In the genomic region with DNA sequence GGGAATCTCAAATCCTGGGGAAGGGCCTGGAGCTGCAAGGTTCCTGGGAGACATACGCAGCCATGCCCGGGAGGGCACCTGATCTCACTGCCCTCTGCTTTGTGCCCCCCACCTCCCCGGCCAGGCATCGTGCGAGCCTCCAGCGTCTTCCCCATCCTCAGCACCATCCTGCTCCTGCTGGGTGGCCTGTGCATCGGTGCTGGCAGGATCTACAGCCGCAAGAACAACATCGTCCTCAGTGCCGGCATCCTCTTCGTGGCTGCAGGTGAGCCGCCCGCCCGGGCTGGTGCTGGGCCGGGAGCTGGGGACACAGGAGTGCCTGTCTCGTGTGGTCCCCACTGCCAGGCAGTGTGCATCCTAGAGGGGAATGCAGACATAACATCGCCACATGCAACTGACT, we compare ENCODE assay signal across 33 cellular contexts. TPM values are rescaled to one million over a fixed set of nuclear protein-coding genes. Genes with fewer than 3 reads are reported as not detected.
"Had no signal": no experiment of that assay in that cellular context is flagged by ENCODE, and none has a peak within 500 bp of the region (broad histone marks: within the 10 kb centered on the region; RNA-seq: fewer than 3 reads in every experiment).

No MANE protein-coding gene starts in this region.

- H3K4me3 ChIP-seq: PC-9, SJCRH30, SK-N-MC had no signal

- H3K9me3 ChIP-seq: SJCRH30 had no signal

- H3K27ac ChIP-seq: KMS-11, PC-9, RWPE1, SJCRH30, SK-N-MC had no signal

- H3K9ac ChIP-seq: KMS-11 had no signal

- H3K4me2 ChIP-seq: KMS-11, PC-9 had no signal

- DNase-seq: Karpas-422, KBM-7, MM.1S, MV-4-11, NCI-H1092, NCI-H1105, NCI-H1417 treated with DMSO at 0.1 percent for 48 hours, NCI-H1436 treated with DMSO at 0.1 percent for 48 hours, NCI-H1694 treated with DMSO at 0.1 percent for 48 hours, NCI-H187 treated with DMSO at 0.1 percent for 48 hours, NCI-H2029, NCI-H2107, NCI-H2171, NCI-H226, NCI-H446 treated with DMSO at 0.1 percent for 48 hours, NCI-H510A, NCI-H524, NCI-H526, NCI-H774, SHP77, SIG-M5, SJCRH30 had no signal

- H3K27me3 ChIP-seq: SJCRH30 had no signal

- H3K36me3 ChIP-seq: SJCRH30 had no signal

- H3K4me1 ChIP-seq: SJCRH30 had no signal

- ATAC-seq: Panc1, Right ventricle myocardium inferior, SK-N-SH treated with all-trans-retinoic acid at 6 μM for 48 hours had no signal

- H2AFZ ChIP-seq: PC-9 had no signal

RNA-seq across cellular contexts. Expression of a gene that starts 19.6 kb away (rescaled TPM):
- total RNA-seq: MCF 10A, OCI-LY7, PC-9, Right ventricle myocardium inferior, RPMI7951, SK-MEL-5 had no signal
